Comparison of ENCODE assay signal across 20 cellular contexts in genomic region chr19:52635786-52636570, GRCh38. TPM values are rescaled to one million over a fixed set of nuclear protein-coding genes. Genes with fewer than 3 reads are reported as not detected.
A peak's percentile ranks its signal among the peaks of the same experiment; 100 is the strongest.
DNase-seq lines count a peak whose midpoint lies in the region; FAIRE-seq and TF ChIP-seq lines count a peak whose summit lies in the region.
"Had no signal": no experiment of that assay in that cellular context is flagged by ENCODE, and none has a peak within 500 bp of the region (broad histone marks: within the 10 kb centered on the region; RNA-seq: fewer than 3 reads in every experiment).

No MANE protein-coding gene starts in this region.

- no peaks in the 10 kb centered on the region for H3K27me3 Mint-ChIP-seq in activated CD4-positive, alpha-beta T cell treated with anti-CD3 and anti-CD28 coated beads, Interleukin-2, amount 10 ng/mL, durations not matched to agents 7 days and 5 days
- no peaks in the 10 kb centered on the region for H3K27me3 Mint-ChIP-seq in progenitor cell of endocrine pancreas

- H3K9me3 Mint-ChIP-seq in activated CD4-positive, alpha-beta T cell treated with anti-CD3 and anti-CD28 coated beads, Interleukin-2, amount 10 ng/mL, durations not matched to agents 7 days and 5 days = peaks cover 34% of the 10 kb centered on the region
- H3K9me3 Mint-ChIP-seq in progenitor cell of endocrine pancreas (ENCODE audit: low read depth) = no peaks in the 10 kb centered on the region

- H3K4me3 ChIP-seq in fibroblast of villous mesenchyme (ENCODE audit: low read depth, low read length) (no peak overlapping the region), WERI-Rb-1 (ENCODE audit: low read depth, low read length) (no peak overlapping the region)
- H3K4me3 ChIP-seq: left ventricle myocardium inferior, psoas muscle had no signal

- DNase-seq in activated CD4-positive, alpha-beta T cell treated with anti-CD3 and anti-CD28 coated beads, Interleukin-2, amount 10 ng/mL, durations not matched to agents 7 days and 5 days = no peak
- DNase-seq in activated CD4-positive, alpha-beta T cell treated with anti-CD3 and anti-CD28 coated beads, Interleukin-2, amount 50 U/mL, for 1 hour = no peak
- peak; percentile 57 for DNase-seq in RCC 7860 (ENCODE audit: low spot score)
- peak; percentile 33 for DNase-seq in fibroblast of villous mesenchyme (ENCODE audit: low read depth)
- no peak for DNase-seq in progenitor cell of endocrine pancreas (ENCODE audit: low spot score, unreplicated experiment)
- no peak for DNase-seq in WERI-Rb-1
- no peak for DNase-seq in activated gamma-delta T cell (lab: John Stamatoyannopoulos, UW)
- no peak for DNase-seq in DMS53 (lab: John Stamatoyannopoulos, UW)
- DNase-seq: activated CD4-positive, CD25-positive, alpha-beta regulatory T cell; left ventricle myocardium inferior; NCI-H1105; NCI-H2171; psoas muscle; stimulated activated naive CD4-positive, alpha-beta T cell; SW 1271 had no signal

- H3K36me3 ChIP-seq in WERI-Rb-1 = peaks cover 9% of the 10 kb centered on the region; the same call in 1 of the 2 replicates

- H3K9me3 ChIP-seq in WERI-Rb-1 (ENCODE audit: severe bottlenecking) = no peaks in the 10 kb centered on the region
- H3K9me3 ChIP-seq: left ventricle myocardium inferior, psoas muscle had no signal

- no peak overlapping the region for H3K27ac ChIP-seq in WERI-Rb-1
- H3K27ac ChIP-seq: KMS-11, left ventricle myocardium inferior, psoas muscle had no signal

- CTCF ChIA-PET in activated CD4-positive, alpha-beta T cell treated with anti-CD3 and anti-CD28 coated beads, Interleukin-2, amount 10 ng/mL, durations not matched to agents 7 days and 5 days (lab: Charles Lee) = interaction anchor here (0.7 to 0.9 kb wide), 2 partner anchors 14 to 109 kb away, joined by 3 read pairs; partner anchors contain the start of gene ZNF808

- H3K27me3 ChIP-seq in WERI-Rb-1 (ENCODE audit: insufficient read depth, low read depth, severe bottlenecking) = no peaks in the 10 kb centered on the region

- H3K4me3 Mint-ChIP-seq in activated CD4-positive, alpha-beta T cell treated with anti-CD3 and anti-CD28 coated beads, Interleukin-2, amount 10 ng/mL, durations not matched to agents 7 days and 5 days = peak overlapping the region; percentile 82
- peak overlapping the region; percentile 94 for H3K4me3 Mint-ChIP-seq in progenitor cell of endocrine pancreas (ENCODE audit: low read depth)

- H3K4me1 Mint-ChIP-seq in activated CD4-positive, alpha-beta T cell treated with anti-CD3 and anti-CD28 coated beads, Interleukin-2, amount 10 ng/mL, durations not matched to agents 7 days and 5 days = peaks cover 20% of the 10 kb centered on the region
- peaks cover 20% of the 10 kb centered on the region for H3K4me1 Mint-ChIP-seq in progenitor cell of endocrine pancreas (ENCODE audit: low read depth)

- no peak overlapping the region for H3K27ac Mint-ChIP-seq in activated CD4-positive, alpha-beta T cell treated with anti-CD3 and anti-CD28 coated beads, Interleukin-2, amount 10 ng/mL, durations not matched to agents 7 days and 5 days
- no peak overlapping the region for H3K27ac Mint-ChIP-seq in progenitor cell of endocrine pancreas

- H3K36me3 Mint-ChIP-seq in activated CD4-positive, alpha-beta T cell treated with anti-CD3 and anti-CD28 coated beads, Interleukin-2, amount 10 ng/mL, durations not matched to agents 7 days and 5 days (ENCODE audit: low read depth) = peaks cover 69% of the 10 kb centered on the region
- H3K36me3 Mint-ChIP-seq in progenitor cell of endocrine pancreas (ENCODE audit: insufficient read depth) = peaks cover 8% of the 10 kb centered on the region

- TF ChIP-seq CTCF in fibroblast of villous mesenchyme (IDR thresholded peaks at IDR 0.05; ENCODE audit: insufficient read depth, low read depth, low read length) (no peak), progenitor cell of endocrine pancreas (IDR thresholded peaks at IDR 0.05; ENCODE audit: unreplicated experiment) (no peak), WERI-Rb-1 (IDR thresholded peaks at IDR 0.05; ENCODE audit: low read depth, low read length) (no peak)

- POLR2A ChIA-PET in activated CD4-positive, alpha-beta T cell treated with anti-CD3 and anti-CD28 coated beads, Interleukin-2, amount 10 ng/mL, durations not matched to agents 7 days and 5 days (lab: Charles Lee) = no interaction called here

- peak; percentile 90 for FAIRE-seq in RCC 7860 (lab: Jason Lieb, UNC)
- FAIRE-seq: A204.1, endometrium, frontal cortex, GM12878 had no signal

RNA-seq across cellular contexts. Expression of gene ZNF83, which starts 2.2 kb away (rescaled TPM):
- 10 to 100 TPM; 57.8 to 60.5 TPM for total RNA-seq in activated CD4-positive, alpha-beta T cell treated with anti-CD3 and anti-CD28 coated beads, Interleukin-2, amount 10 ng/mL, durations not matched to agents 7 days and 5 days
- total RNA-seq in fibroblast of villous mesenchyme (39.3 and 47.1 TPM in 2 replicates), progenitor cell of endocrine pancreas (72.1 and 79.7 TPM in 2 replicates)

Comparison
In these comparisons a context has a peak if more than half of its experiments do, and no peak if none do; other contexts are left out.
1. DNase-seq: peak in RCC 7860 (single experiment) and fibroblast of villous mesenchyme (single experiment); none in activated CD4-positive, alpha-beta T cell treated with anti-CD3 and anti-CD28 coated beads, Interleukin-2, amount 10 ng/mL, durations not matched to agents 7 days and 5 days (single experiment), activated CD4-positive, alpha-beta T cell treated with anti-CD3 and anti-CD28 coated beads, Interleukin-2, amount 50 U/mL, for 1 hour (single experiment), progenitor cell of endocrine pancreas (single experiment), WERI-Rb-1 (single experiment), activated gamma-delta T cell (single experiment) and DMS53 (single experiment).